In genomic region chr4:186486172-186486571, GRCh38 we compare ENCODE assay signal across 15 cellular contexts.
A peak's percentile ranks its signal among the peaks of the same experiment; 100 is the strongest.
DNase-seq lines count a peak whose midpoint lies in the region; TF ChIP-seq lines count a peak whose summit lies in the region.
"Had no signal": no experiment of that assay in that cellular context is flagged by ENCODE, and none has a peak within 500 bp of the region (broad histone marks: within the 10 kb centered on the region; RNA-seq: fewer than 3 reads in every experiment).

No MANE protein-coding gene starts in this region.

- H3K36me3 ChIP-seq in ES-I3 (ENCODE audit: insufficient read depth, low read length) (no peaks in the 10 kb centered on the region), hepatocyte (replicated peaks; ENCODE audit: insufficient read depth, low read depth) (no peaks in the 10 kb centered on the region), Peyer's patch (no peaks in the 10 kb centered on the region)
- H3K36me3 ChIP-seq: gastrocnemius medialis had no signal

- H3K27ac ChIP-seq in hepatocyte = no peak overlapping the region
- H3K27ac ChIP-seq in Peyer's patch = no peak overlapping the region
- H3K27ac ChIP-seq: gastrocnemius medialis had no signal

- no peaks in the 10 kb centered on the region for H3K4me1 Mint-ChIP-seq in activated CD4-positive, alpha-beta T cell treated with anti-CD3 and anti-CD28 coated beads, Interleukin-2, amount 10 ng/mL, durations not matched to agents 7 days and 5 days
- H3K4me1 Mint-ChIP-seq: IgD-negative memory B cell; stimulated activated naive B cell treated with anti-CD40 and anti-IgM and Interleukin-4, amounts not matched to agents 10 μg/mL and 1 μg/mL and 100 μg/mL, for 72 hours had no signal

- peak overlapping the region; percentile 54 for H3K4me2 ChIP-seq in hepatocyte

- peaks cover 11% of the 10 kb centered on the region for H3K9me3 Mint-ChIP-seq in activated CD4-positive, alpha-beta T cell treated with anti-CD3 and anti-CD28 coated beads, Interleukin-2, amount 10 ng/mL, durations not matched to agents 7 days and 5 days

- H3K4me1 ChIP-seq in ES-I3 (ENCODE audit: insufficient read depth, low read length) (no peaks in the 10 kb centered on the region; the same call in 1 of the 2 replicates), hepatocyte (ENCODE audit: insufficient read depth) (no peaks in the 10 kb centered on the region), Peyer's patch (no peaks in the 10 kb centered on the region)
- H3K4me1 ChIP-seq: gastrocnemius medialis had no signal

- no peaks in the 10 kb centered on the region for H3K27me3 ChIP-seq in hepatocyte
- H3K27me3 ChIP-seq in Peyer's patch = no peaks in the 10 kb centered on the region
- H3K27me3 ChIP-seq: gastrocnemius medialis had no signal

- DNase-seq in anterior cingulate cortex (lab: John Stamatoyannopoulos, UW) (peak in 37 of 58 donors; percentile 3 to 46 (median 19)), hepatocyte (ENCODE audit: low spot score) (no peak), retina (peak; percentile 72), Peyer's patch (no peak)
- no peak for DNase-seq in activated CD4-positive, alpha-beta T cell treated with anti-CD3 and anti-CD28 coated beads, Interleukin-2, amount 10 ng/mL, durations not matched to agents 7 days and 5 days
- DNase-seq in stimulated activated CD8-positive, alpha-beta memory T cell treated with anti-CD3 and anti-CD28 coated beads, Interleukin-4, amount 100 ng/mL, for 48 hours = no peak
- DNase-seq in effector CD4-positive, alpha-beta T cell = no peak
- DNase-seq: COR-L47; gastrocnemius medialis; NCI-H2171; stimulated activated CD4-positive, alpha-beta T cell treated with anti-CD3 and anti-CD28 coated beads, Interleukin-15, amount 100 ng/mL, for 24 hours; stimulated activated naive B cell treated with anti-CD40 and anti-IgM and Interleukin-4, amounts not matched to agents 10 μg/mL and 1 μg/mL and 100 μg/mL, for 72 hours had no signal

- 77% methylated on average over 11 of the region's 11 CpGs for WGBS in hepatocyte (ENCODE audit: low lambda C conversion rate, missing lambda C conversion rate)

- H3K9me3 ChIP-seq in ES-I3 (ENCODE audit: control insufficient read depth, insufficient read depth, low read length) (no peaks in the 10 kb centered on the region; the same call in 1 of the 2 replicates), hepatocyte (ENCODE audit: low read depth) (no peaks in the 10 kb centered on the region), Peyer's patch (no peaks in the 10 kb centered on the region)
- H3K9me3 ChIP-seq: gastrocnemius medialis had no signal

- CTCF ChIA-PET in activated CD4-positive, alpha-beta T cell treated with anti-CD3 and anti-CD28 coated beads, Interleukin-2, amount 10 ng/mL, durations not matched to agents 7 days and 5 days (lab: Charles Lee) = no interaction called here

- POLR2A ChIA-PET in activated CD4-positive, alpha-beta T cell treated with anti-CD3 and anti-CD28 coated beads, Interleukin-2, amount 10 ng/mL, durations not matched to agents 7 days and 5 days (lab: Charles Lee) = no interaction called here

- H3K4me3 Mint-ChIP-seq in activated CD4-positive, alpha-beta T cell treated with anti-CD3 and anti-CD28 coated beads, Interleukin-2, amount 10 ng/mL, durations not matched to agents 7 days and 5 days = no peak overlapping the region
- H3K4me3 Mint-ChIP-seq: IgD-negative memory B cell; stimulated activated naive B cell treated with anti-CD40 and anti-IgM and Interleukin-4, amounts not matched to agents 10 μg/mL and 1 μg/mL and 100 μg/mL, for 72 hours had no signal

- H4K20me1 ChIP-seq in hepatocyte (ENCODE audit: insufficient read depth, poor library complexity, severe bottlenecking) = no peaks in the 10 kb centered on the region

- no peaks in the 10 kb centered on the region for H3K27me3 Mint-ChIP-seq in activated CD4-positive, alpha-beta T cell treated with anti-CD3 and anti-CD28 coated beads, Interleukin-2, amount 10 ng/mL, durations not matched to agents 7 days and 5 days
- H3K27me3 Mint-ChIP-seq: IgD-negative memory B cell; stimulated activated naive B cell treated with anti-CD40 and anti-IgM and Interleukin-4, amounts not matched to agents 10 μg/mL and 1 μg/mL and 100 μg/mL, for 72 hours had no signal

- H3K9ac ChIP-seq in ES-I3 (ENCODE audit: low read depth, low read length) = peak overlapping the region; percentile 74; the same call in 1 of the 2 replicates

- no peak overlapping the region for H3K27ac Mint-ChIP-seq in activated CD4-positive, alpha-beta T cell treated with anti-CD3 and anti-CD28 coated beads, Interleukin-2, amount 10 ng/mL, durations not matched to agents 7 days and 5 days
- H3K27ac Mint-ChIP-seq: IgD-negative memory B cell; stimulated activated naive B cell treated with anti-CD40 and anti-IgM and Interleukin-4, amounts not matched to agents 10 μg/mL and 1 μg/mL and 100 μg/mL, for 72 hours had no signal

- TF ChIP-seq POLR2A in Peyer's patch (IDR thresholded peaks at IDR 0.05) = no peak

- no peaks in the 10 kb centered on the region for H3K79me2 ChIP-seq in hepatocyte

- H3K9me2 ChIP-seq in hepatocyte (replicated peaks; ENCODE audit: insufficient read depth) = no peaks in the 10 kb centered on the region

- H3K36me3 Mint-ChIP-seq in activated CD4-positive, alpha-beta T cell treated with anti-CD3 and anti-CD28 coated beads, Interleukin-2, amount 10 ng/mL, durations not matched to agents 7 days and 5 days (ENCODE audit: low read depth) = no peaks in the 10 kb centered on the region
- H3K36me3 Mint-ChIP-seq: IgD-negative memory B cell; stimulated activated naive B cell treated with anti-CD40 and anti-IgM and Interleukin-4, amounts not matched to agents 10 μg/mL and 1 μg/mL and 100 μg/mL, for 72 hours had no signal

- no peak overlapping the region for H2AFZ ChIP-seq in hepatocyte

- no peak overlapping the region for H3K4me3 ChIP-seq in hepatocyte
- H3K4me3 ChIP-seq in Peyer's patch = no peak overlapping the region
- H3K4me3 ChIP-seq: gastrocnemius medialis, lung had no signal

- TF ChIP-seq CTCF in hepatocyte (IDR thresholded peaks at IDR 0.05; ENCODE audit: poor library complexity) = no peak
- TF ChIP-seq CTCF in Peyer's patch (IDR thresholded peaks at IDR 0.05) = no peak

Comparison
In these comparisons a context has a peak if more than half of its experiments do, and no peak if none do; other contexts are left out.
1. DNase-seq: peak in anterior cingulate cortex (37 of 58) and retina (single experiment); none in hepatocyte (single experiment), activated CD4-positive, alpha-beta T cell treated with anti-CD3 and anti-CD28 coated beads, Interleukin-2, amount 10 ng/mL, durations not matched to agents 7 days and 5 days (single experiment), Peyer's patch (0 of 3), stimulated activated CD8-positive, alpha-beta memory T cell treated with anti-CD3 and anti-CD28 coated beads, Interleukin-4, amount 100 ng/mL, for 48 hours (single experiment) and effector CD4-positive, alpha-beta T cell (single experiment).